ENCODE assay signal across 31 cellular contexts in the genomic region with DNA sequence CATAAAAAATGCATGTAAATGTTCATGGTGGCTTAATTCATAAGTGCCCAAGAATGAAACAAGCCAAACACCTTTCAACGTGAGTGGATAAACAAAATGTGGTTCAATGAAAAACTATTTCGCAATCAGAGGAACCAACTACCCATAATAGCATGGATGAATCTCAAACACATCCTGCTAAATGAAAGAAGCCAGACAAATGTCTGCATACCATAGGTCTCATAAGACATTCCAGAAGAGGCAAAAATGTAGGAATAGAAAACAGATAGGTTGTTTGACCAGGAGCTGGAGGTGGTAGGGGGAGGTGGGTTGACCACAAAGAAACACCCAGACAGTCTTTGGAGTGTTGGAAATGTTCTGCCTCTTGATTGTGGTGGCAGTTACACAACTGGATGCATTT. TPM values are rescaled to one million over a fixed set of nuclear protein-coding genes. Genes with fewer than 3 reads are reported as not detected.
DNase-seq lines count a peak whose midpoint lies in the region; ATAC-seq and TF ChIP-seq lines count a peak whose summit lies in the region.
"Had no signal": no experiment of that assay in that cellular context is flagged by ENCODE, and none has a peak within 500 bp of the region (broad histone marks: within the 10 kb centered on the region; RNA-seq: fewer than 3 reads in every experiment).

No MANE protein-coding gene starts in this region.

- H4K20me1 ChIP-seq in GM23248 (ENCODE audit: insufficient read depth) = no peaks in the 10 kb centered on the region

- peaks cover 6% of the 10 kb centered on the region for H3K36me3 Mint-ChIP-seq in chondrocyte (ENCODE audit: low read depth)
- no peaks in the 10 kb centered on the region for H3K36me3 Mint-ChIP-seq in activated naive CD4-positive, alpha-beta T cell treated with anti-CD3 and anti-CD28 coated beads, Interleukin-2, amount 10 ng/mL, durations not matched to agents 7 days and 5 days

- H3K9ac ChIP-seq in GM23248 = peak overlapping the region; percentile 33; the same call in 1 of the 2 replicates

- H3K27me3 ChIP-seq in GM23248 (replicated peaks; ENCODE audit: insufficient read depth) = no peaks in the 10 kb centered on the region; the same call in 1 of the 2 replicates
- H3K27me3 ChIP-seq: body of pancreas, pancreas, tibial nerve had no signal

- peaks cover 21% of the 10 kb centered on the region for H3K9me3 Mint-ChIP-seq in chondrocyte (ENCODE audit: low read depth)
- peaks cover 13% of the 10 kb centered on the region for H3K9me3 Mint-ChIP-seq in activated naive CD4-positive, alpha-beta T cell treated with anti-CD3 and anti-CD28 coated beads, Interleukin-2, amount 10 ng/mL, durations not matched to agents 7 days and 5 days
- H3K9me3 Mint-ChIP-seq: natural killer cell treated with Interleukin-12 subunit alpha and Interleukin-12 subunit beta and Interleukin-15 and Interleukin-18, amount 100 ng/mL, for 72 hours had no signal

- ATAC-seq in HG03571 (IDR thresholded peaks at IDR 0.05; ENCODE audit: unreplicated experiment) (no peak), GM21825 (IDR thresholded peaks at IDR 0.05; ENCODE audit: unreplicated experiment) (no peak)
- ATAC-seq: activated T-helper 17 cell treated with anti-CD3 and anti-CD28 coated beads, Interleukin-2, amount 50 U/mL, for 72 hours; body of pancreas; natural killer cell treated with Interleukin-12 subunit alpha and Interleukin-12 subunit beta and Interleukin-15 and Interleukin-18, amount 100 ng/mL, for 72 hours; pancreas; right cardiac atrium; WTC11 had no signal

- no peak overlapping the region for H2AFZ ChIP-seq in GM23248

- in situ Hi-C loops in GM23248 (cut with MboI) = no loop called here

- no peak overlapping the region for H3K4me3 Mint-ChIP-seq in chondrocyte (ENCODE audit: unreplicated experiment)
- H3K4me3 Mint-ChIP-seq in activated naive CD4-positive, alpha-beta T cell treated with anti-CD3 and anti-CD28 coated beads, Interleukin-2, amount 10 ng/mL, durations not matched to agents 7 days and 5 days = no peak overlapping the region
- H3K4me3 Mint-ChIP-seq: activated naive CD8-positive, alpha-beta T cell; activated T-helper 17 cell treated with anti-CD3 and anti-CD28 coated beads, Interleukin-2, amount 50 U/mL, for 72 hours; immature natural killer cell; natural killer cell treated with Interleukin-12 subunit alpha and Interleukin-12 subunit beta and Interleukin-15 and Interleukin-18, amount 100 ng/mL, for 72 hours; stimulated activated naive CD8-positive, alpha-beta T cell treated with anti-CD3 and anti-CD28 coated beads, Interleukin-15, Interleukin-2, amounts not matched to agents 100 ng/mL and 50 ng/mL, for 24 hours; WTC11 had no signal

- peaks cover 13% of the 10 kb centered on the region for H3K4me1 ChIP-seq in GM23248 (ENCODE audit: insufficient read depth)
- H3K4me1 ChIP-seq: body of pancreas, left ventricle myocardium inferior, pancreas, tibial nerve had no signal

- DNase-seq in GM23248 (peak; percentile 50), RPMI7951 (ENCODE audit: low read depth) (peak; percentile 33), chondrocyte (ENCODE audit: low spot score) (no peak), non-pigmented ciliary epithelial cell (ENCODE audit: low read depth) (peak; percentile 42), NCI-H2029 (lab: John Stamatoyannopoulos, UW) (no peak)
- no peak for DNase-seq in activated naive CD4-positive, alpha-beta T cell treated with anti-CD3 and anti-CD28 coated beads, Interleukin-2, amount 10 ng/mL, durations not matched to agents 7 days and 5 days
- DNase-seq: activated CD8-positive, alpha-beta memory T cell treated with anti-CD3 and anti-CD28 coated beads, Interleukin-2, amount 50 U/mL, for 4 hours; body of pancreas; effector CD8-positive, alpha-beta T cell; hippocampal formation; immature natural killer cell; Karpas-422; left ventricle myocardium inferior; NCI-H1092 treated with DMSO at 0.1 percent for 48 hours; NCI-H2029 treated with DMSO at 0.1 percent for 48 hours; NCI-H226; NCI-H748 treated with DMSO at 0.1 percent for 48 hours; pancreas; right cardiac atrium; T1000 had no signal

- H3K27ac ChIP-seq in GM23248 = peak overlapping the region; percentile 68
- H3K27ac ChIP-seq: body of pancreas, left ventricle myocardium inferior, pancreas, tibial nerve had no signal

- H3K9me2 ChIP-seq in GM23248 (ENCODE audit: insufficient read depth) = 0 out of 2 replicates have a peak, but pooled peaks cover 3% of the 10 kb centered on the region

- no peak overlapping the region for H3K4me3 ChIP-seq in GM23248
- H3K4me3 ChIP-seq: body of pancreas, left ventricle myocardium inferior, pancreas, tibial nerve had no signal

- no peak for TF ChIP-seq CTCF in chondrocyte (IDR thresholded peaks at IDR 0.05)

- H3K27ac Mint-ChIP-seq in chondrocyte (ENCODE audit: unreplicated experiment) = peak overlapping the region; percentile 62
- H3K27ac Mint-ChIP-seq in activated naive CD4-positive, alpha-beta T cell treated with anti-CD3 and anti-CD28 coated beads, Interleukin-2, amount 10 ng/mL, durations not matched to agents 7 days and 5 days = no peak overlapping the region
- H3K27ac Mint-ChIP-seq: activated naive CD8-positive, alpha-beta T cell; activated T-helper 17 cell treated with anti-CD3 and anti-CD28 coated beads, Interleukin-2, amount 50 U/mL, for 72 hours; natural killer cell treated with Interleukin-12 subunit alpha and Interleukin-12 subunit beta and Interleukin-15 and Interleukin-18, amount 100 ng/mL, for 72 hours; stimulated activated naive CD8-positive, alpha-beta T cell treated with anti-CD3 and anti-CD28 coated beads, Interleukin-15, Interleukin-2, amounts not matched to agents 100 ng/mL and 50 ng/mL, for 24 hours; WTC11 had no signal

- no peaks in the 10 kb centered on the region for H3K79me2 ChIP-seq in GM23248 (ENCODE audit: insufficient read depth)

- CTCF ChIA-PET in activated naive CD4-positive, alpha-beta T cell treated with anti-CD3 and anti-CD28 coated beads, Interleukin-2, amount 10 ng/mL, durations not matched to agents 7 days and 5 days (lab: Charles Lee) = no interaction called here

- H3K9me3 ChIP-seq in GM23248 (ENCODE audit: low read depth) = no peaks in the 10 kb centered on the region
- H3K9me3 ChIP-seq: body of pancreas, pancreas had no signal

- no peaks in the 10 kb centered on the region for H3K36me3 ChIP-seq in GM23248 (ENCODE audit: low read depth)
- H3K36me3 ChIP-seq: left ventricle myocardium inferior, pancreas, tibial nerve had no signal

- H3K4me2 ChIP-seq in GM23248 (ENCODE audit: unreplicated experiment) = no peak overlapping the region

- H3F3A ChIP-seq in GM23248 (ENCODE audit: insufficient read depth) = peaks cover 13% of the 10 kb centered on the region

- H3K27me3 Mint-ChIP-seq in chondrocyte (ENCODE audit: low read depth) = no peaks in the 10 kb centered on the region
- H3K27me3 Mint-ChIP-seq in activated naive CD4-positive, alpha-beta T cell treated with anti-CD3 and anti-CD28 coated beads, Interleukin-2, amount 10 ng/mL, durations not matched to agents 7 days and 5 days = peaks cover 7% of the 10 kb centered on the region
- H3K27me3 Mint-ChIP-seq: natural killer cell treated with Interleukin-12 subunit alpha and Interleukin-12 subunit beta and Interleukin-15 and Interleukin-18, amount 100 ng/mL, for 72 hours had no signal

- WGBS in GM23248 (ENCODE audit: low coverage in 1 of 2, low lambda C conversion rate in 2 of 2, missing lambda C conversion rate in 2 of 2), 2 experiments = 30 to 31% methylated on average over 2 of the region's 2 CpGs

- peaks cover 12% of the 10 kb centered on the region for H3K4me1 Mint-ChIP-seq in chondrocyte (ENCODE audit: low read depth)
- H3K4me1 Mint-ChIP-seq in activated naive CD4-positive, alpha-beta T cell treated with anti-CD3 and anti-CD28 coated beads, Interleukin-2, amount 10 ng/mL, durations not matched to agents 7 days and 5 days = no peaks in the 10 kb centered on the region
- H3K4me1 Mint-ChIP-seq: activated T-helper 17 cell treated with anti-CD3 and anti-CD28 coated beads, Interleukin-2, amount 50 U/mL, for 72 hours; immature natural killer cell; WTC11 had no signal

RNA-seq across cellular contexts. Expression of gene OSBPL5, which starts 13.2 kb away (rescaled TPM):
- total RNA-seq in GM23248 (2014; rRNA removed; shearing (Covaris generic)) = 47.6 and 57.6 TPM in 2 replicates
- 25.3 and 27.9 TPM in 2 replicates for polyA plus RNA-seq in GM23248 (2016; fragmentation: Nextera tagmentation; extraction: Ambion mirVana)
- total RNA-seq in RPMI7951 (2014; rRNA removed; shearing (Covaris generic)) = 21.1 and 25.2 TPM in 2 replicates
- 43.9 to 78.9 TPM (median 47.6 TPM) in 3 replicates for total RNA-seq in chondrocyte

RNA-seq across cellular contexts. Expression of gene MRGPRG, which starts 40.3 kb away (rescaled TPM):
- not detected in 2 replicates for total RNA-seq in GM23248 (2014; rRNA removed; shearing (Covaris generic))
- not detected in 2 replicates for polyA plus RNA-seq in GM23248 (2016; fragmentation: Nextera tagmentation; extraction: Ambion mirVana)
- total RNA-seq in RPMI7951 (2014; rRNA removed; shearing (Covaris generic)) = not detected in 2 replicates
- total RNA-seq in chondrocyte = not detected in 3 replicates
- total RNA-seq: activated T-helper 17 cell treated with anti-CD3 and anti-CD28 coated beads, Interleukin-2, amount 50 U/mL, for 72 hours; body of pancreas; epithelial cell of proximal tubule; frontal cortex; HT-29; left ventricle myocardium inferior; natural killer cell treated with Interleukin-12 subunit alpha and Interleukin-12 subunit beta and Interleukin-15 and Interleukin-18, amount 100 ng/mL, for 72 hours; pancreas; right cardiac atrium; tibial nerve; WTC11 had no signal
- polyA plus RNA-seq: immature natural killer cell, pancreas, right cardiac atrium had no signal

RNA-seq across cellular contexts. Expression of gene MRGPRE, which starts 53.9 kb away (rescaled TPM):
- total RNA-seq in GM23248 (2014; rRNA removed; shearing (Covaris generic)) = not detected in 2 replicates
- not detected in 2 replicates for polyA plus RNA-seq in GM23248 (2016; fragmentation: Nextera tagmentation; extraction: Ambion mirVana)
- not detected in 2 replicates for total RNA-seq in RPMI7951 (2014; rRNA removed; shearing (Covaris generic))
- total RNA-seq in chondrocyte = not detected in 3 replicates
- total RNA-seq: activated T-helper 17 cell treated with anti-CD3 and anti-CD28 coated beads, Interleukin-2, amount 50 U/mL, for 72 hours; body of pancreas; epithelial cell of proximal tubule; frontal cortex; natural killer cell treated with Interleukin-12 subunit alpha and Interleukin-12 subunit beta and Interleukin-15 and Interleukin-18, amount 100 ng/mL, for 72 hours; WTC11 had no signal
- polyA plus RNA-seq: immature natural killer cell had no signal

Comparison
In these comparisons a context has a peak if more than half of its experiments do, and no peak if none do; other contexts are left out.
1. DNase-seq: peak in GM23248 (single experiment), RPMI7951 (single experiment) and non-pigmented ciliary epithelial cell (single experiment); none in chondrocyte (single experiment), NCI-H2029 (single experiment) and activated naive CD4-positive, alpha-beta T cell treated with anti-CD3 and anti-CD28 coated beads, Interleukin-2, amount 10 ng/mL, durations not matched to agents 7 days and 5 days (single experiment).